In genomic region chr6:169950558-169950957, GRCh38 we compare ENCODE assay signal across 10 cellular contexts.
A peak's percentile ranks its signal among the peaks of the same experiment; 100 is the strongest.
DNase-seq lines count a peak whose midpoint lies in the region; ATAC-seq and TF ChIP-seq lines count a peak whose summit lies in the region.
"Had no signal": no experiment of that assay in that cellular context is flagged by ENCODE, and none has a peak within 500 bp of the region (broad histone marks: within the 10 kb centered on the region; RNA-seq: fewer than 3 reads in every experiment).

No MANE protein-coding gene starts in this region.

- H3K4me3 ChIP-seq in SU-DHL-6 (ENCODE audit: insufficient read depth, low read length, poor library complexity, severe bottlenecking) (no peak overlapping the region), right cardiac atrium (ENCODE audit: low read length) (no peak overlapping the region)

- H3K9me3 Mint-ChIP-seq in CD14-positive monocyte (peaks cover 0 to 2% (median 0%) of the 10 kb centered on the region in 7 donors), HFFc6 (peaks cover 19% of the 10 kb centered on the region)
- H3K9me3 Mint-ChIP-seq: activated naive CD4-positive, alpha-beta T cell treated with anti-CD3 and anti-CD28 coated beads, Interleukin-2, amount 50 U/mL, for 72 hours had no signal

- H3K4me1 Mint-ChIP-seq in CD14-positive monocyte (peaks cover 15% of the 10 kb centered on the region), HFFc6 (ENCODE audit: low read depth) (no peaks in the 10 kb centered on the region)

- peaks cover 2 to 13% (median 12%) of the 10 kb centered on the region in 3 donors for H3K27me3 Mint-ChIP-seq in CD14-positive monocyte (ENCODE audit: low read depth in 3 of 3)
- no peaks in the 10 kb centered on the region for H3K27me3 Mint-ChIP-seq in HFFc6 (ENCODE audit: insufficient read depth)
- H3K27me3 Mint-ChIP-seq: naive B cell had no signal

- H3K36me3 ChIP-seq in SU-DHL-6 (ENCODE audit: low read length): no peaks in the 10 kb centered on the region

- no peaks in the 10 kb centered on the region for H3K79me2 ChIP-seq in SU-DHL-6 (ENCODE audit: insufficient read depth, low read length)

- no peaks in the 10 kb centered on the region for H4K20me1 ChIP-seq in SU-DHL-6 (ENCODE audit: low read depth, low read length)

- H3K4me1 ChIP-seq in right cardiac atrium (ENCODE audit: control insufficient read depth, insufficient read depth, low read length): no peaks in the 10 kb centered on the region

- ATAC-seq in right cardiac atrium (peak; percentile 26 to 52), HG03159 (IDR thresholded peaks at IDR 0.05; ENCODE audit: unreplicated experiment) (no peak), GM21447 (IDR thresholded peaks at IDR 0.05; ENCODE audit: unreplicated experiment) (no peak)

- intact Hi-C loops in CD14-positive monocyte (cut with micrococcal nuclease) (loop anchor here in 1 of 2 donors (10.0 kb wide), 2 partner anchors 116 to 584 kb away; no protein-coding TSS in a partner anchor), right cardiac atrium (cut with DNase I) (loop anchor here in 1 of 4 donors (10.0 kb wide), 1 partner anchor 344 kb away; the partner anchor contains the start of gene DLL1)

- no peaks in the 10 kb centered on the region for H3F3A ChIP-seq in SU-DHL-6 (ENCODE audit: insufficient read depth)

- no peaks in the 10 kb centered on the region for H3K9me2 ChIP-seq in SU-DHL-6 (replicated peaks; ENCODE audit: insufficient read depth, low read length)

- H3K27ac Mint-ChIP-seq in CD14-positive monocyte (no peak overlapping the region), HFFc6 (no peak overlapping the region)
- H3K27ac Mint-ChIP-seq: activated naive CD4-positive, alpha-beta T cell treated with anti-CD3 and anti-CD28 coated beads, Interleukin-2, amount 50 U/mL, for 72 hours had no signal

- no peaks in the 10 kb centered on the region for H3K36me3 Mint-ChIP-seq in CD14-positive monocyte
- H3K36me3 Mint-ChIP-seq in HFFc6 (ENCODE audit: low read depth): no peaks in the 10 kb centered on the region
- H3K36me3 Mint-ChIP-seq: activated naive CD4-positive, alpha-beta T cell treated with anti-CD3 and anti-CD28 coated beads, Interleukin-2, amount 50 U/mL, for 72 hours; naive B cell had no signal

- 80% methylated on average over 2 of the region's 2 CpGs for WGBS in right cardiac atrium

- no peak overlapping the region for H3K4me2 ChIP-seq in SU-DHL-6 (ENCODE audit: low read depth, low read length, poor library complexity, severe bottlenecking)

- H3K27ac ChIP-seq in SU-DHL-6 (ENCODE audit: low read depth, low read length) (no peak overlapping the region), right cardiac atrium (ENCODE audit: low read length) (no peak overlapping the region)

- H3K9me3 ChIP-seq in SU-DHL-6 (ENCODE audit: insufficient read depth, low read length) (no peaks in the 10 kb centered on the region), right cardiac atrium (ENCODE audit: control insufficient read depth, low read length) (no peaks in the 10 kb centered on the region)

- H2AFZ ChIP-seq in SU-DHL-6 (ENCODE audit: low read depth, low read length, severe bottlenecking): no peak overlapping the region

- no peaks in the 10 kb centered on the region for H3K27me3 ChIP-seq in SU-DHL-6 (ENCODE audit: low read length)
- H3K27me3 ChIP-seq in right cardiac atrium (ENCODE audit: control insufficient read depth, insufficient read depth): no peaks in the 10 kb centered on the region

- no peak overlapping the region for H3K9ac ChIP-seq in SU-DHL-6 (ENCODE audit: low read length)

- TF ChIP-seq CTCF in CD14-positive monocyte (IDR thresholded peaks at IDR 0.05) (peak; percentile 51), HFFc6 (IDR thresholded peaks at IDR 0.05) (peak; percentile 20; the same call in 1 of the 2 replicates), SU-DHL-6 (IDR thresholded peaks at IDR 0.05; ENCODE audit: insufficient read depth, low read length, poor library complexity, severe bottlenecking) (peak; percentile 27)

- H3K4me3 Mint-ChIP-seq in CD14-positive monocyte: no peak overlapping the region
- H3K4me3 Mint-ChIP-seq in HFFc6: no peak overlapping the region
- H3K4me3 Mint-ChIP-seq: naive B cell had no signal

- no peak for DNase-seq in CD14-positive monocyte (ENCODE audit: low spot score)
- DNase-seq in HFFc6: no peak
- DNase-seq in right cardiac atrium: no peak
- DNase-seq in NCI-H2196 treated with DMSO at 0.1 percent for 48 hours (lab: John Stamatoyannopoulos, UW; ENCODE audit: unreplicated experiment): no peak
- no peak for DNase-seq in glomerular visceral epithelial cell (ENCODE audit: extremely low spot score)
- DNase-seq: naive B cell had no signal

Comparison
In these comparisons a context has a peak if more than half of its experiments do, and no peak if none do; other contexts are left out.
1. ATAC-seq: peak in right cardiac atrium (2 of 2); none in HG03159 (single experiment) and GM21447 (single experiment).
2. Peak in every context shown above with its lines, with median percentiles within 50 percentile points of each other: CTCF ChIP-seq.